In genomic region chr7:129597672-129598071, GRCh38 we compare ENCODE assay signal across 11 cellular contexts.
"Had no signal": no experiment of that assay in that cellular context is flagged by ENCODE, and none has a peak within 500 bp of the region (broad histone marks: within the 10 kb centered on the region; RNA-seq: fewer than 3 reads in every experiment).

No MANE protein-coding gene starts in this region.

- H3K9me3 ChIP-seq: HAP-1 had no signal

- H2AFZ ChIP-seq: GM23248, GM23338 had no signal

- DNase-seq: GM23248, GOT3, H7, H9, HCEC 1CT, HFFc6 had no signal

- ATAC-seq: GM23338, HCT116 had no signal

- H3K4me2 ChIP-seq: GM23338 had no signal

- H3K4me3 ChIP-seq: GM23248, GM23338, HAP-1 had no signal

- FAIRE-seq: H1, H54 had no signal

- H3K27ac ChIP-seq: GM23248 had no signal

- H3K36me3 ChIP-seq: HAP-1 had no signal

- H3K9ac ChIP-seq: GM23248 had no signal

- H3K4me1 ChIP-seq: HAP-1 had no signal
